8 cellular contexts compared by ENCODE assay signal in genomic region chr5:66171349-66172344, GRCh38. TPM values are rescaled to one million over a fixed set of nuclear protein-coding genes. Genes with fewer than 3 reads are reported as not detected.
DNase-seq lines count a peak whose midpoint lies in the region; ATAC-seq and FAIRE-seq lines count a peak whose summit lies in the region.

No MANE protein-coding gene starts in this region.

- DNase-seq in activated T-cell treated with anti-CD3 and anti-CD28 coated beads for 1 hour (ENCODE audit: low read depth) = peak; percentile 30
- no peak for DNase-seq in activated T-cell treated with anti-CD3 and anti-CD28 coated beads, Interleukin-2, amount 50 U/mL, for 1 hour
- DNase-seq in NCI-H748 (lab: John Stamatoyannopoulos, UW; ENCODE audit: unreplicated experiment) = peak; percentile 59
- DNase-seq in activated T-helper 1 cell treated with anti-CD3 and anti-CD28 coated beads, Interleukin-2, amount 50 U/mL, for 16 hours (ENCODE audit: low read depth in 1 of 2, low spot score in 1 of 2) = peak; percentile 10 to 18
- no peak for DNase-seq in frontal cortex (ENCODE audit: low spot score in 2 of 2)
- peak; percentile 60 for DNase-seq in renal cortical epithelial cell (ENCODE audit: low read depth)
- no peak for DNase-seq in NCI-H2107 treated with DMSO at 0.1 percent for 48 hours (lab: John Stamatoyannopoulos, UW; ENCODE audit: unreplicated experiment)

- peak; percentile 85 for ATAC-seq in HG02678 (IDR thresholded peaks at IDR 0.05; ENCODE audit: unreplicated experiment)

- FAIRE-seq in frontal cortex (lab: Jason Lieb, UNC) = peak; percentile 91

RNA-seq across cellular contexts. Expression of gene SREK1, which starts 27.5 kb away (rescaled TPM):
- total RNA-seq in frontal cortex (77.0 TPM), renal cortical epithelial cell (26.7 and 80.5 TPM in 2 replicates)

Comparison
In these comparisons a context has a peak if more than half of its experiments do, and no peak if none do; other contexts are left out.
1. DNase-seq: peak in activated T-cell treated with anti-CD3 and anti-CD28 coated beads for 1 hour (single experiment), NCI-H748 (single experiment), activated T-helper 1 cell treated with anti-CD3 and anti-CD28 coated beads, Interleukin-2, amount 50 U/mL, for 16 hours (2 of 2) and renal cortical epithelial cell (single experiment); none in activated T-cell treated with anti-CD3 and anti-CD28 coated beads, Interleukin-2, amount 50 U/mL, for 1 hour (single experiment), frontal cortex (0 of 2) and NCI-H2107 treated with DMSO at 0.1 percent for 48 hours (single experiment).